14 cellular contexts compared by ENCODE assay signal in the genomic region with DNA sequence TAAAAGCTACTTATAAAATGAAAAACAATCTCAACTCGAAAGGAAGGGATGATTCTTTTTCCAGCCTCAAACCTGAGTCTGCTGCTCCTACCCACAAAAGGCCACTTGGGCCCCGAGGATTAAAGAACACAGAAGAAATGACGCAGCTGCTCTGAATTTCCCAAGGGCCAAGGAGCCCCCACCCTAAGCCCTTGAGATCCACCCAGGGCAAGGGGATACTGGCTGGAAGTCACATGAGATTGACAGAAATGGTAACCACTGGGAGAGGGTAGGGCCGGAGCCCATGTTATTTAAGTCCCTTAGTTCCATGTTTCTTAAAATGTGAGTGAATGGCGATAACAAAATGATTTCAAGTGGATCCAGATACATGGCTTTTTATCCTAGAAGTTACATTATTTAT. TPM values are rescaled to one million over a fixed set of nuclear protein-coding genes. Genes with fewer than 3 reads are reported as not detected.
"Had no signal": no experiment of that assay in that cellular context is flagged by ENCODE, and none has a peak within 500 bp of the region (broad histone marks: within the 10 kb centered on the region; RNA-seq: fewer than 3 reads in every experiment).

No MANE protein-coding gene starts in this region.

- H3K4me1 ChIP-seq: lower lobe of right lung had no signal

- H3K27me3 ChIP-seq: adrenal gland had no signal

- H3K9me3 ChIP-seq: adrenal gland, lower lobe of right lung, tibial nerve had no signal

- H3K27ac ChIP-seq: adrenal gland, coronary artery, lower lobe of right lung, tibial nerve had no signal

- H3K4me3 ChIP-seq: adrenal gland, coronary artery, lower lobe of right lung, tibial nerve had no signal

- DNase-seq: activated CD4-positive, CD25-positive, alpha-beta regulatory T cell; activated naive CD4-positive, alpha-beta T cell treated with anti-CD3 and anti-CD28 coated beads, Interleukin-2, amount 50 U/mL, for 16 hours; adrenal gland; caudate nucleus; effector memory CD4-positive, alpha-beta T cell; left cardiac atrium; lower lobe of right lung; T-helper 17 cell had no signal

- H3K36me3 ChIP-seq: adrenal gland, lower lobe of right lung, tibial nerve had no signal

- ATAC-seq: left cardiac atrium; lower lobe of right lung; natural killer cell treated with Interleukin-12 subunit alpha and Interleukin-12 subunit beta and Interleukin-15 and Interleukin-18, amount 100 ng/mL, for 72 hours; T-helper 17 cell had no signal

- FAIRE-seq: TTC549 had no signal

RNA-seq across cellular contexts. Expression of gene IGDCC3, which starts 28.0 kb away (rescaled TPM):
- total RNA-seq: epithelial cell of proximal tubule; lower lobe of right lung; natural killer cell treated with Interleukin-12 subunit alpha and Interleukin-12 subunit beta and Interleukin-15 and Interleukin-18, amount 100 ng/mL, for 72 hours; omental fat pad; T-helper 17 cell; tibial nerve had no signal
